In the genomic region with DNA sequence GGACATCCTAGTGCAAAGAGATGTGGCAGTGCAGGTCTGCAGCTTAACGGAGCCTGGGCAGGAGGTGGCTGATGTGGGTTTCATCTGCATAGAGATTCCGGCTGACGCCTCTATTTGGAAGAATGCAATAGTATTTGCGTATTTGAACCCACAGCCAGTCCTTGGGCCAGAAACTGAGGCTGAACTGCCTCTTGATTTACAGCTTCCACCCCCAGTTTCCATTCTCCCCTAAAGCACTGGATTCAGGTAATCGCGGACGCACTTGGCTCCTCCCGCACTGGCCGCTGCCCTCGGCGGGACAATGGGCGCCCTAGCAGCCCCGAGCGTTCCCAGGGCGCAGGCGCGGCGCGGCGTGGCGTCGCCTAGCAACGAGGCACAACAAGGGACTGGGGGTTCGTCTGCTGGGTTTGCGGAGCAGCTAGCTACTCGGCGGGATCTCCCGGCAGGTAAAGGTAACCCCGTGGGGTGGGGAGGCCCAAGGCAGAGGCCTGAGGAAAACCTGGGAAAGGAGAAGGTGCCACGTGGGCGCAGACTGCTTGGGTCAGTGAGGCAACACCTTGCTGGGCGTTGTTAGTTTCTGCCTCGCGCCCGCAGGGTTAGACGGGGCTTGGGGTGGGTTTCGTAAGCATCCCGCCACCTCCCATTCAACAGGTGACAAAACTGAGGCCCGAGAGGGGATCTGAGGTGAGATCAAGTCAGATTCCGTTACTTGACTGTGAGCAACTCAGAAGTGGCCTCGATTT, we compare ENCODE assay signal across 8 cellular contexts. TPM values are rescaled to one million over a fixed set of nuclear protein-coding genes. Genes with fewer than 3 reads are reported as not detected.
DNase-seq lines count a peak whose midpoint lies in the region; ATAC-seq and TF ChIP-seq lines count a peak whose summit lies in the region.

Gene ARMC3, plus strand, starts transcription at position 393 of the 743 bp plus-strand sequence. CDS start 3,944 bp downstream, outside the sequence.

- H3K27me3 Mint-ChIP-seq in endothelial cell (ENCODE audit: unreplicated experiment) (no peaks in the 10 kb centered on the region), mesothelial cell of epicardium (ENCODE audit: low read depth) (no peaks in the 10 kb centered on the region)

- ATAC-seq in GM21576 (IDR thresholded peaks at IDR 0.05; ENCODE audit: unreplicated experiment): peak; percentile 71

- DNase-seq in D341Med (ENCODE audit: low spot score) (peak; percentile 27), NCI-H1105 (lab: John Stamatoyannopoulos, UW) (peak; percentile 65), endothelial cell (ENCODE audit: low spot score) (peak; percentile 95), mesothelial cell of epicardium (ENCODE audit: low spot score in 2 of 2, unreplicated experiment in 2 of 2) (peak; percentile 63 to 82), NCI-H2107 treated with DMSO at 0.1 percent for 48 hours (lab: John Stamatoyannopoulos, UW; ENCODE audit: unreplicated experiment) (no peak)
- peak; percentile 88 for DNase-seq in activated CD8-positive, alpha-beta memory T cell treated with anti-CD3 and anti-CD28 coated beads for 24 hours
- peak; percentile 36 for DNase-seq in stimulated activated CD8-positive, alpha-beta memory T cell treated with anti-CD3 and anti-CD28 coated beads, Interleukin-15, amount 100 ng/mL, for 24 hours (ENCODE audit: low read depth)

- H3K27ac Mint-ChIP-seq in endothelial cell (ENCODE audit: unreplicated experiment) (no peak within 1 kb of the TSS), mesothelial cell of epicardium (peak within 1 kb of the TSS; percentile 53)

- H3K9me3 Mint-ChIP-seq in endothelial cell (ENCODE audit: unreplicated experiment) (no peaks in the 10 kb centered on the region), mesothelial cell of epicardium (peaks cover 8% of the 10 kb centered on the region)

- H3K4me1 Mint-ChIP-seq in endothelial cell (ENCODE audit: unreplicated experiment): no peaks in the 10 kb centered on the region
- H3K4me1 Mint-ChIP-seq in mesothelial cell of epicardium: no peaks in the 10 kb centered on the region

- no peak for TF ChIP-seq CTCF in endothelial cell (IDR thresholded peaks at IDR 0.05; ENCODE audit: unreplicated experiment)
- TF ChIP-seq CTCF in mesothelial cell of epicardium (IDR thresholded peaks at IDR 0.05; ENCODE audit: unreplicated experiment): no peak

- H3K4me3 Mint-ChIP-seq in endothelial cell (ENCODE audit: unreplicated experiment) (no peak within 1 kb of the TSS), mesothelial cell of epicardium (no peak within 1 kb of the TSS)

- H3K36me3 Mint-ChIP-seq in endothelial cell (ENCODE audit: low read depth, unreplicated experiment): no peaks in the 10 kb centered on the region
- no peaks in the 10 kb centered on the region for H3K36me3 Mint-ChIP-seq in mesothelial cell of epicardium

RNA-seq across cellular contexts. Expression of gene ARMC3, which starts in this region (rescaled TPM):
- total RNA-seq in endothelial cell (ENCODE audit: unreplicated experiment) (2.1 TPM), mesothelial cell of epicardium (0.57 to 1.3 TPM (median 0.83 TPM) in 3 replicates)
